In the genomic region with DNA sequence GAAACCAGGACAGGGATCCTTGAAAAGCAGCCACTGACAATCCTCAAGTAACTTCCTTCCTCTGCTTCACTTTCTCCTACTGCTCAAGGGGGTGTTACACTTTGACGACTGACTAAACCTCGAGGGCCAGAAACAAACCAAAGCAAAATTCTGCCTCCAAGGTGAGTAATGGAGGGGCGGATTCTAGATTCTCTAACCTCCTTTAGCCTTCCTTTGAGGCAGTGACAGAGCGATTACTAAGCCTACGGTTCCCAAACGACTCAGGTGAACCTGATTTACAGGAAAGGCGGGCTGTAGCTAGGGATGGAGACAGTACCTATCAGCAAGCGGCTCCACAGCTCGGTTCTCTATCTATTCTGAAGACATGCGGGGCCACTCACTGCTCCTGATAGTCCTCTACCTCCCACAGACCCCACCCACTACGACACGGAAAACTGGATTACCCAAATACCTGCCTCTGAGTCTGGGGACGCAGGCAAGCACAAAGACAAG, we compare ENCODE assay signal across 9 cellular contexts. TPM values are rescaled to one million over a fixed set of nuclear protein-coding genes. Genes with fewer than 3 reads are reported as not detected.
A peak's percentile ranks its signal among the peaks of the same experiment; 100 is the strongest.
DNase-seq lines count a peak whose midpoint lies in the region; ATAC-seq and TF ChIP-seq lines count a peak whose summit lies in the region.
"Had no signal": no experiment of that assay in that cellular context is flagged by ENCODE, and none has a peak within 500 bp of the region (broad histone marks: within the 10 kb centered on the region; RNA-seq: fewer than 3 reads in every experiment).

No MANE protein-coding gene starts in this region.

- H3K79me2 ChIP-seq in neural progenitor cell (ENCODE audit: low read depth) = peaks cover 94% of the 10 kb centered on the region

- no peak for TF ChIP-seq CTCF in epithelial cell of esophagus (IDR thresholded peaks at IDR 0.05; ENCODE audit: insufficient read depth, low read depth, low read length, missing control alignments)
- no peak for TF ChIP-seq CTCF in neural progenitor cell (IDR thresholded peaks at IDR 0.05)

- H3K9ac ChIP-seq in neural progenitor cell = peak overlapping the region; percentile 98

- H3K9me3 ChIP-seq in neural progenitor cell (ENCODE audit: low read depth) = no peaks in the 10 kb centered on the region

- H3K4me3 Mint-ChIP-seq in neural progenitor cell = no peak overlapping the region
- H3K4me3 Mint-ChIP-seq: brain had no signal

- H3K9me3 Mint-ChIP-seq in neural progenitor cell = peaks cover 3% of the 10 kb centered on the region

- H3K4me2 ChIP-seq in neural progenitor cell = peak overlapping the region; percentile 91

- peaks cover 16% of the 10 kb centered on the region for H3F3A ChIP-seq in neural progenitor cell (ENCODE audit: low read depth)

- H3K27me3 Mint-ChIP-seq in neural progenitor cell (ENCODE audit: insufficient read depth, low read depth) = no peaks in the 10 kb centered on the region
- H3K27me3 Mint-ChIP-seq: brain had no signal

- H3K4me1 ChIP-seq in neural progenitor cell = peaks cover 17% of the 10 kb centered on the region

- peak overlapping the region; percentile 90 for H2AFZ ChIP-seq in neural progenitor cell (replicated peaks)

- DNase-seq in DMS53 (lab: John Stamatoyannopoulos, UW) = peak; percentile 89
- DNase-seq in epithelial cell of esophagus (ENCODE audit: low read depth) = peak; percentile 99
- peak; percentile 2 for DNase-seq in neural progenitor cell (ENCODE audit: low spot score)
- DNase-seq in retina = no peak
- DNase-seq in cerebellum (ENCODE audit: low spot score) = no peak

- no peaks in the 10 kb centered on the region for H3K27me3 ChIP-seq in neural progenitor cell

- H3K4me1 Mint-ChIP-seq in neural progenitor cell = peaks cover 11% of the 10 kb centered on the region

- ATAC-seq in GM19395 (IDR thresholded peaks at IDR 0.05; ENCODE audit: unreplicated experiment) = peak; percentile 30
- ATAC-seq in HG03442 (IDR thresholded peaks at IDR 0.05; ENCODE audit: unreplicated experiment) = peak; percentile 17
- ATAC-seq in SK-N-SH treated with all-trans-retinoic acid at 6 μM for 48 hours = peak; percentile 42

- H3K36me3 Mint-ChIP-seq in neural progenitor cell = peaks cover 10% of the 10 kb centered on the region

- H3K4me3 ChIP-seq in epithelial cell of esophagus (ENCODE audit: low read length) = peak overlapping the region; percentile 69
- H3K4me3 ChIP-seq in neural progenitor cell = peak overlapping the region; percentile 86

- H3K27ac Mint-ChIP-seq in neural progenitor cell = no peak overlapping the region
- H3K27ac Mint-ChIP-seq: brain had no signal

- H3K36me3 ChIP-seq in neural progenitor cell = no peaks in the 10 kb centered on the region

- peak overlapping the region; percentile 96 for H3K27ac ChIP-seq in neural progenitor cell

- H4K20me1 ChIP-seq in neural progenitor cell (ENCODE audit: low read depth) = no peaks in the 10 kb centered on the region

TF ChIP-seq in SK-N-SH treated with all-trans-retinoic acid at 6 μM for 48 hours, 23 proteins besides CTCF, POLR2A, EP300 and RAD21:
- TF ChIP-seq, protein P1, sequence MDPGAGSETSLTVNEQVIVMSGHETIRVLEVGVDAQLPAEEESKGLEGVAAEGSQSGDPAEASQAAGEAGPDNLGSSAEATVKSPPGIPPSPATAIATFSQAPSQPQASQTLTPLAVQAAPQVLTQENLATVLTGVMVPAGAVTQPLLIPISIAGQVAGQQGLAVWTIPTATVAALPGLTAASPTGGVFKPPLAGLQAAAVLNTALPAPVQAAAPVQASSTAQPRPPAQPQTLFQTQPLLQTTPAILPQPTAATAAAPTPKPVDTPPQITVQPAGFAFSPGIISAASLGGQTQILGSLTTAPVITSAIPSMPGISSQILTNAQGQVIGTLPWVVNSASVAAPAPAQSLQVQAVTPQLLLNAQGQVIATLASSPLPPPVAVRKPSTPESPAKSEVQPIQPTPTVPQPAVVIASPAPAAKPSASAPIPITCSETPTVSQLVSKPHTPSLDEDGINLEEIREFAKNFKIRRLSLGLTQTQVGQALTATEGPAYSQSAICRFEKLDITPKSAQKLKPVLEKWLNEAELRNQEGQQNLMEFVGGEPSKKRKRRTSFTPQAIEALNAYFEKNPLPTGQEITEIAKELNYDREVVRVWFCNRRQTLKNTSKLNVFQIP (CRISPR knock-in tag; IDR thresholded peaks at IDR 0.05; ENCODE audit: borderline replicate concordance, low read depth) = no peak
- no peak for TF ChIP-seq RARB (CRISPR knock-in tag; IDR thresholded peaks at IDR 0.05)
- no peak for TF ChIP-seq ZFP3 (CRISPR knock-in tag; IDR thresholded peaks at IDR 0.05)
- no peak for TF ChIP-seq CSDC2 (CRISPR knock-in tag; IDR thresholded peaks at IDR 0.05)
- TF ChIP-seq ISL1 (CRISPR knock-in tag; IDR thresholded peaks at IDR 0.05) = no peak
- no peak for TF ChIP-seq TSHZ2 (CRISPR knock-in tag; IDR thresholded peaks at IDR 0.05)
- no peak for TF ChIP-seq PPARA (CRISPR knock-in tag; IDR thresholded peaks at IDR 0.05; ENCODE audit: borderline replicate concordance)
- no peak for TF ChIP-seq ZNF565 (CRISPR knock-in tag; conservative IDR thresholded peaks at IDR 0.05; ENCODE audit: low read depth)
- no peak for TF ChIP-seq ZC3H10 (CRISPR knock-in tag; IDR thresholded peaks at IDR 0.05)
- no peak for TF ChIP-seq CSRNP3 (CRISPR knock-in tag; IDR thresholded peaks at IDR 0.05)
- TF ChIP-seq GLIS3 (CRISPR knock-in tag; IDR thresholded peaks at IDR 0.05) = no peak
- TF ChIP-seq, protein P2, sequence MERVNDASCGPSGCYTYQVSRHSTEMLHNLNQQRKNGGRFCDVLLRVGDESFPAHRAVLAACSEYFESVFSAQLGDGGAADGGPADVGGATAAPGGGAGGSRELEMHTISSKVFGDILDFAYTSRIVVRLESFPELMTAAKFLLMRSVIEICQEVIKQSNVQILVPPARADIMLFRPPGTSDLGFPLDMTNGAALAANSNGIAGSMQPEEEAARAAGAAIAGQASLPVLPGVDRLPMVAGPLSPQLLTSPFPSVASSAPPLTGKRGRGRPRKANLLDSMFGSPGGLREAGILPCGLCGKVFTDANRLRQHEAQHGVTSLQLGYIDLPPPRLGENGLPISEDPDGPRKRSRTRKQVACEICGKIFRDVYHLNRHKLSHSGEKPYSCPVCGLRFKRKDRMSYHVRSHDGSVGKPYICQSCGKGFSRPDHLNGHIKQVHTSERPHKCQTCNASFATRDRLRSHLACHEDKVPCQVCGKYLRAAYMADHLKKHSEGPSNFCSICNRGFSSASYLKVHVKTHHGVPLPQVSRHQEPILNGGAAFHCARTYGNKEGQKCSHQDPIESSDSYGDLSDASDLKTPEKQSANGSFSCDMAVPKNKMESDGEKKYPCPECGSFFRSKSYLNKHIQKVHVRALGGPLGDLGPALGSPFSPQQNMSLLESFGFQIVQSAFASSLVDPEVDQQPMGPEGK (CRISPR knock-in tag; IDR thresholded peaks at IDR 0.05; ENCODE audit: borderline replicate concordance) = no peak

RNA-seq across cellular contexts. Expression of gene TBCK, which starts 0.5 kb away (rescaled TPM):
- total RNA-seq in neural progenitor cell (ENCODE audit: low replicate concordance) (57.7 and 69.8 TPM in 2 replicates), cerebellum (109 TPM)

RNA-seq across cellular contexts. Expression of gene AIMP1, which starts 0.8 kb away (rescaled TPM):
- 35.5 and 64.2 TPM in 2 replicates for total RNA-seq in neural progenitor cell (ENCODE audit: low replicate concordance)
- 18.1 TPM for total RNA-seq in cerebellum

RNA-seq across cellular contexts. Expression of gene GIMD1, which starts 53.1 kb away (rescaled TPM):
- total RNA-seq in neural progenitor cell (ENCODE audit: low replicate concordance) (not detected in 2 replicates), cerebellum (not detected)

Comparison
In these comparisons a context has a peak if more than half of its experiments do, and no peak if none do; other contexts are left out.
1. DNase-seq: peak in DMS53 (single experiment), epithelial cell of esophagus (single experiment) and neural progenitor cell (single experiment); none in retina (single experiment) and cerebellum (single experiment).
2. Peak in every context shown above with its lines, with median percentiles within 50 percentile points of each other: ATAC-seq.